In genomic region chr1:15578921-15579682, GRCh38 we compare ENCODE assay signal across 9 cellular contexts. TPM values are rescaled to one million over a fixed set of nuclear protein-coding genes. Genes with fewer than 3 reads are reported as not detected.
DNase-seq lines count a peak whose midpoint lies in the region; ATAC-seq and TF ChIP-seq lines count a peak whose summit lies in the region.
"Had no signal": no experiment of that assay in that cellular context is flagged by ENCODE, and none has a peak within 500 bp of the region (broad histone marks: within the 10 kb centered on the region; RNA-seq: fewer than 3 reads in every experiment).

No MANE protein-coding gene starts in this region.

- H3K9me3 Mint-ChIP-seq in CD8-positive, alpha-beta T cell: no peaks in the 10 kb centered on the region
- no peaks in the 10 kb centered on the region for H3K9me3 Mint-ChIP-seq in activated T-cell treated with anti-CD3 and anti-CD28 coated beads, Interleukin-2, amount 50 U/mL, for 4 hours

- no peaks in the 10 kb centered on the region for H3K27me3 ChIP-seq in CD8-positive, alpha-beta T cell (ENCODE audit: insufficient read depth, low read length)

- POLR2A ChIA-PET in CD8-positive, alpha-beta T cell (lab: Charles Lee): interaction anchor here (0.8 to 2.6 kb wide), 10 partner anchors 9 to 255 kb away, joined by 3 to 13 read pairs (median 4); partner anchors contain the start of genes DDI2 and DNAJC16

- H3K4me1 ChIP-seq in CD8-positive, alpha-beta T cell (ENCODE audit: insufficient read depth, low read length): peaks cover 49% of the 10 kb centered on the region
- peaks cover 8% of the 10 kb centered on the region for H3K4me1 ChIP-seq in mucosa of descending colon (ENCODE audit: low read depth)

- intact Hi-C loops in CD8-positive, alpha-beta T cell (cut with DNase I, micrococcal nuclease): loop anchor here (1.0 to 5.0 kb wide), 2 partner anchors 52 to 53 kb away; partner anchors contain the start of gene DNAJC16 (in 2 of the 2)
- intact Hi-C loops in mucosa of descending colon (cut with DNase I, micrococcal nuclease): no loop called here

- TF ChIP-seq CTCF in CD8-positive, alpha-beta T cell (IDR thresholded peaks at IDR 0.05): no peak
- no peak for TF ChIP-seq CTCF in mucosa of descending colon (IDR thresholded peaks at IDR 0.05)

- CTCF ChIA-PET in CD8-positive, alpha-beta T cell (lab: Charles Lee): interaction anchor here (0.9 to 1.4 kb wide), 2 partner anchors 15 to 26 kb away, joined by 3 read pairs; no protein-coding TSS in a partner anchor

- H3K4me1 Mint-ChIP-seq in CD8-positive, alpha-beta T cell (ENCODE audit: low read depth): peaks cover 50% of the 10 kb centered on the region
- peaks cover 48% of the 10 kb centered on the region for H3K4me1 Mint-ChIP-seq in activated T-cell treated with anti-CD3 and anti-CD28 coated beads, Interleukin-2, amount 50 U/mL, for 4 hours (ENCODE audit: low read depth)

- ATAC-seq in CD8-positive, alpha-beta T cell: peak; percentile 87
- ATAC-seq in HG03097 (IDR thresholded peaks at IDR 0.05; ENCODE audit: low FRiP score, unreplicated experiment) (peak; percentile 30), mucosa of descending colon (peak; percentile 79), HG03039 (IDR thresholded peaks at IDR 0.05; ENCODE audit: unreplicated experiment) (no peak), HG03520 (IDR thresholded peaks at IDR 0.05; ENCODE audit: unreplicated experiment) (no peak)
- ATAC-seq in activated T-cell treated with anti-CD3 and anti-CD28 coated beads, Interleukin-2, amount 50 U/mL, for 4 hours: peak; percentile 58 to 60

- H3K36me3 Mint-ChIP-seq in CD8-positive, alpha-beta T cell: peaks cover 22% of the 10 kb centered on the region
- peaks cover 15% of the 10 kb centered on the region for H3K36me3 Mint-ChIP-seq in activated T-cell treated with anti-CD3 and anti-CD28 coated beads, Interleukin-2, amount 50 U/mL, for 4 hours (ENCODE audit: insufficient read depth)

- H3K27ac Mint-ChIP-seq in CD8-positive, alpha-beta T cell: peak overlapping the region; percentile 94

- H3K27ac ChIP-seq in CD8-positive, alpha-beta T cell (ENCODE audit: low read depth, low read length): peak overlapping the region; percentile 55

- H3K9me3 ChIP-seq in CD8-positive, alpha-beta T cell (ENCODE audit: low read length): no peaks in the 10 kb centered on the region
- no peaks in the 10 kb centered on the region for H3K9me3 ChIP-seq in mucosa of descending colon

- H3K4me3 ChIP-seq in CD8-positive, alpha-beta T cell (ENCODE audit: low read depth, low read length): peak overlapping the region; percentile 29
- no peak overlapping the region for H3K4me3 ChIP-seq in mucosa of descending colon

- DNase-seq in CD8-positive, alpha-beta T cell: peak; percentile 17 to 76 (median 33)
- peak; percentile 27 for DNase-seq in activated T-cell treated with anti-CD3 and anti-CD28 coated beads, Interleukin-2, amount 50 U/mL, for 4 hours
- DNase-seq in mucosa of descending colon: peak in 1 of 3 donors; percentile 57
- DNase-seq in NCI-H2107 (lab: John Stamatoyannopoulos, UW): no peak
- DNase-seq in NCI-H2227 treated with DMSO at 0.1 percent for 48 hours (lab: John Stamatoyannopoulos, UW): no peak
- DNase-seq: COR-L47 had no signal

- peak overlapping the region; percentile 69 for H3K4me3 Mint-ChIP-seq in CD8-positive, alpha-beta T cell
- H3K4me3 Mint-ChIP-seq in activated T-cell treated with anti-CD3 and anti-CD28 coated beads, Interleukin-2, amount 50 U/mL, for 4 hours: peak overlapping the region; percentile 29

- no peaks in the 10 kb centered on the region for H3K27me3 Mint-ChIP-seq in CD8-positive, alpha-beta T cell (ENCODE audit: low read depth)
- H3K27me3 Mint-ChIP-seq in activated T-cell treated with anti-CD3 and anti-CD28 coated beads, Interleukin-2, amount 50 U/mL, for 4 hours (ENCODE audit: low read depth): no peaks in the 10 kb centered on the region

- peaks cover 8% of the 10 kb centered on the region for H3K36me3 ChIP-seq in CD8-positive, alpha-beta T cell (ENCODE audit: insufficient read depth, low read length)
- H3K36me3 ChIP-seq in mucosa of descending colon (ENCODE audit: low read depth): no peaks in the 10 kb centered on the region

RNA-seq across cellular contexts. Expression of gene AGMAT, which starts 5.7 kb away (rescaled TPM):
- 1 to 10 TPM; 2.3 to 2.4 TPM for total RNA-seq in CD8-positive, alpha-beta T cell
- total RNA-seq in activated T-cell treated with anti-CD3 and anti-CD28 coated beads, Interleukin-2, amount 50 U/mL, for 4 hours: 10 to 100 TPM; 21.2 to 23.1 (median 22.8) TPM
- total RNA-seq in mucosa of descending colon: 10 to 100 TPM in 2 of 3 donors, 1 to 10 TPM in 1; 8.4 to 21.4 (median 20.7) TPM

RNA-seq across cellular contexts. Expression of gene DDI2, which starts 38.2 kb away (rescaled TPM):
- 10 to 100 TPM; 34.7 to 37.7 TPM for total RNA-seq in CD8-positive, alpha-beta T cell
- total RNA-seq in activated T-cell treated with anti-CD3 and anti-CD28 coated beads, Interleukin-2, amount 50 U/mL, for 4 hours: 10 to 100 TPM; 50.1 to 65.4 (median 58.2) TPM
- total RNA-seq in mucosa of descending colon: 10 to 100 TPM; 33.5 to 36.2 (median 34.6) TPM

RNA-seq across cellular contexts. Expression of gene DNAJC16, which starts 52.5 kb away (rescaled TPM):
- 1 to 10 TPM; 7.9 to 8.5 TPM for total RNA-seq in CD8-positive, alpha-beta T cell
- total RNA-seq in activated T-cell treated with anti-CD3 and anti-CD28 coated beads, Interleukin-2, amount 50 U/mL, for 4 hours: 10 to 100 TPM; 12.1 to 13.7 (median 13.2) TPM
- total RNA-seq in mucosa of descending colon: 10 to 100 TPM; 23.7 to 27.7 (median 23.8) TPM

RNA-seq across cellular contexts. Expression of gene CASP9, which starts 55.1 kb away (rescaled TPM):
- 10 to 100 TPM; 19.4 to 19.9 TPM for total RNA-seq in CD8-positive, alpha-beta T cell
- 1 to 10 TPM; 4.8 to 6.3 (median 6.3) TPM for total RNA-seq in activated T-cell treated with anti-CD3 and anti-CD28 coated beads, Interleukin-2, amount 50 U/mL, for 4 hours
- 10 to 100 TPM; 14.2 to 16.0 (median 15.2) TPM for total RNA-seq in mucosa of descending colon

Comparison
In these comparisons a context has a peak if more than half of its experiments do, and no peak if none do; other contexts are left out.
1. ATAC-seq: peak in CD8-positive, alpha-beta T cell (single experiment), HG03097 (single experiment), activated T-cell treated with anti-CD3 and anti-CD28 coated beads, Interleukin-2, amount 50 U/mL, for 4 hours (2 of 2) and mucosa of descending colon (single experiment); none in HG03039 (single experiment) and HG03520 (single experiment).
2. DNase-seq: peak in CD8-positive, alpha-beta T cell (7 of 7) and activated T-cell treated with anti-CD3 and anti-CD28 coated beads, Interleukin-2, amount 50 U/mL, for 4 hours (single experiment); none in NCI-H2107 (single experiment) and NCI-H2227 treated with DMSO at 0.1 percent for 48 hours (single experiment).
3. intact Hi-C loops: an anchor here in CD8-positive, alpha-beta T cell (1.0 to 5.0 kb wide); none called in mucosa of descending colon.